ENCODE assay signal across 1 cellular context in the genomic region with DNA sequence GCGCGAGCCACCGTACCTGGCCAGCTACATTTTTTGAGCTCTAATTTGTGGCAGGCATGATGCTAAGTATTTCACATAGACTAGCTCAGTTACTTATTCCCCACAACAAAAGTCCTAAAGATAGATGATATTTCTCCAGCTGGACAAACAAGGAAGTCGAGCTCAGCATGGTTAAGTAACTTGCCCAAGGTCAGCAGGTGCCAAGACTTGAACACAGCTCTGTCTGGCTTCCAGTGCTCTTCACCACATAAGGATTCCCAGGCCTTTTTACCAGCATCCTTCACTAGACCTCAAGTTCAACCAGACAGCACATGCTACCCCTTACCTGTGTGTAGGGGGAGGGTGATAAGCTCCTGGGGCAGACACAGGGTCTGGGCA.
TF ChIP-seq lines count a peak whose summit lies in the region.

No MANE protein-coding gene starts in this region.

TF ChIP-seq in SK-N-SH treated with all-trans-retinoic acid at 6 μM for 48 hours, 23 proteins besides CTCF, POLR2A, EP300 and RAD21 (continued from another document):
- TF ChIP-seq, protein P1, sequence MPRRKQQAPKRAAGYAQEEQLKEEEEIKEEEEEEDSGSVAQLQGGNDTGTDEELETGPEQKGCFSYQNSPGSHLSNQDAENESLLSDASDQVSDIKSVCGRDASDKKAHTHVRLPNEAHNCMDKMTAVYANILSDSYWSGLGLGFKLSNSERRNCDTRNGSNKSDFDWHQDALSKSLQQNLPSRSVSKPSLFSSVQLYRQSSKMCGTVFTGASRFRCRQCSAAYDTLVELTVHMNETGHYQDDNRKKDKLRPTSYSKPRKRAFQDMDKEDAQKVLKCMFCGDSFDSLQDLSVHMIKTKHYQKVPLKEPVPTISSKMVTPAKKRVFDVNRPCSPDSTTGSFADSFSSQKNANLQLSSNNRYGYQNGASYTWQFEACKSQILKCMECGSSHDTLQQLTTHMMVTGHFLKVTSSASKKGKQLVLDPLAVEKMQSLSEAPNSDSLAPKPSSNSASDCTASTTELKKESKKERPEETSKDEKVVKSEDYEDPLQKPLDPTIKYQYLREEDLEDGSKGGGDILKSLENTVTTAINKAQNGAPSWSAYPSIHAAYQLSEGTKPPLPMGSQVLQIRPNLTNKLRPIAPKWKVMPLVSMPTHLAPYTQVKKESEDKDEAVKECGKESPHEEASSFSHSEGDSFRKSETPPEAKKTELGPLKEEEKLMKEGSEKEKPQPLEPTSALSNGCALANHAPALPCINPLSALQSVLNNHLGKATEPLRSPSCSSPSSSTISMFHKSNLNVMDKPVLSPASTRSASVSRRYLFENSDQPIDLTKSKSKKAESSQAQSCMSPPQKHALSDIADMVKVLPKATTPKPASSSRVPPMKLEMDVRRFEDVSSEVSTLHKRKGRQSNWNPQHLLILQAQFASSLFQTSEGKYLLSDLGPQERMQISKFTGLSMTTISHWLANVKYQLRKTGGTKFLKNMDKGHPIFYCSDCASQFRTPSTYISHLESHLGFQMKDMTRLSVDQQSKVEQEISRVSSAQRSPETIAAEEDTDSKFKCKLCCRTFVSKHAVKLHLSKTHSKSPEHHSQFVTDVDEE (CRISPR knock-in tag; IDR thresholded peaks at IDR 0.05): no peak
- no peak for TF ChIP-seq PPARA (CRISPR knock-in tag; IDR thresholded peaks at IDR 0.05; ENCODE audit: borderline replicate concordance)
- TF ChIP-seq ZNF565 (CRISPR knock-in tag; conservative IDR thresholded peaks at IDR 0.05; ENCODE audit: low read depth): no peak
